ENCODE assay signal across 24 cellular contexts in genomic region chr5:89722538-89722937, GRCh38.
DNase-seq lines count a peak whose midpoint lies in the region; ATAC-seq and TF ChIP-seq lines count a peak whose summit lies in the region.
"Had no signal": no experiment of that assay in that cellular context is flagged by ENCODE, and none has a peak within 500 bp of the region (broad histone marks: within the 10 kb centered on the region; RNA-seq: fewer than 3 reads in every experiment).

No MANE protein-coding gene starts in this region.

- no peak overlapping the region for H3K4me3 Mint-ChIP-seq in WTC11
- H3K4me3 Mint-ChIP-seq in neural progenitor cell = no peak overlapping the region
- H3K4me3 Mint-ChIP-seq: B cell; CD8-positive, alpha-beta memory T cell had no signal

- H4K20me1 ChIP-seq in neural progenitor cell (ENCODE audit: low read depth) = no peaks in the 10 kb centered on the region

- DNase-seq in NCI-H82 (lab: John Stamatoyannopoulos, UW) (peak; percentile 80), WTC11 (ENCODE audit: low spot score) (no peak), neural progenitor cell (ENCODE audit: low spot score) (peak; percentile 12), HPDE6-E6E7 (ENCODE audit: extremely low spot score) (no peak), body of pancreas (no peak)
- DNase-seq: Calu3; CD8-positive, alpha-beta memory T cell; DMS79 treated with DMSO at 0.1 percent for 48 hours; GF-D8; Karpas-422; NCI-H1092 treated with DMSO at 0.1 percent for 48 hours; NCI-H1436; NCI-H2029; NCI-H526; NK-92 treated with Interleukin-12 subunit alpha and Interleukin-12 subunit beta, amount 100 ng/mL, for 24 hours; PC-9 had no signal

- no peaks in the 10 kb centered on the region for H3K36me3 Mint-ChIP-seq in WTC11
- H3K36me3 Mint-ChIP-seq in neural progenitor cell = no peaks in the 10 kb centered on the region

- no peak overlapping the region for H3K9ac ChIP-seq in neural progenitor cell

- WGBS in body of pancreas, 2 donors = 55 to 63% methylated on average over 4 of the region's 4 CpGs

- ATAC-seq in WTC11 = peak; percentile 39; the same call in 1 of the 2 replicates
- ATAC-seq in HG03045 (IDR thresholded peaks at IDR 0.05; ENCODE audit: unreplicated experiment) = no peak
- no peak for ATAC-seq in body of pancreas
- ATAC-seq: HCT116, HepG2, Right ventricle myocardium inferior had no signal

- no peaks in the 10 kb centered on the region for H3K36me3 ChIP-seq in neural progenitor cell
- H3K36me3 ChIP-seq in body of pancreas (replicated peaks in 1 of 2; ENCODE audit: insufficient read depth in 1 of 2, low read depth in 2 of 2) = no peaks in the 10 kb centered on the region
- H3K36me3 ChIP-seq: SJSA1 had no signal

- H3K27ac ChIP-seq in neural progenitor cell = no peak overlapping the region
- H3K27ac ChIP-seq in temporal lobe (ENCODE audit: low read depth, low read length) = peak overlapping the region; percentile 31
- H3K27ac ChIP-seq in body of pancreas = no peak overlapping the region
- H3K27ac ChIP-seq: C4-2B, PC-9, SJSA1 had no signal

- no peaks in the 10 kb centered on the region for H3K27me3 ChIP-seq in neural progenitor cell
- H3K27me3 ChIP-seq in body of pancreas = no peaks in the 10 kb centered on the region
- H3K27me3 ChIP-seq: SJSA1 had no signal

- H3K4me1 Mint-ChIP-seq in WTC11 (peaks cover 13% of the 10 kb centered on the region), neural progenitor cell (peaks cover 2% of the 10 kb centered on the region)
- H3K4me1 Mint-ChIP-seq: B cell; CD8-positive, alpha-beta memory T cell had no signal

- H3K4me1 ChIP-seq in neural progenitor cell (peaks cover 2% of the 10 kb centered on the region), body of pancreas (no peaks in the 10 kb centered on the region)
- H3K4me1 ChIP-seq: SJSA1 had no signal

- no peak overlapping the region for H2AFZ ChIP-seq in neural progenitor cell (replicated peaks)
- H2AFZ ChIP-seq: PC-9 had no signal

- H3K27ac Mint-ChIP-seq in WTC11 = no peak overlapping the region
- no peak overlapping the region for H3K27ac Mint-ChIP-seq in neural progenitor cell
- H3K27ac Mint-ChIP-seq: B cell; CD8-positive, alpha-beta memory T cell had no signal

- H3K9me3 ChIP-seq in neural progenitor cell (ENCODE audit: low read depth) = no peaks in the 10 kb centered on the region
- H3K9me3 ChIP-seq in body of pancreas = no peaks in the 10 kb centered on the region
- H3K9me3 ChIP-seq: SJSA1 had no signal

- TF ChIP-seq POLR2A in body of pancreas (IDR thresholded peaks at IDR 0.05) = no peak

- POLR2A ChIA-PET in WTC11 (lab: Charles Lee) = no interaction called here

- H3K27me3 Mint-ChIP-seq in WTC11 (ENCODE audit: low read depth) (no peaks in the 10 kb centered on the region), neural progenitor cell (ENCODE audit: insufficient read depth, low read depth) (peaks cover 2% of the 10 kb centered on the region)
- H3K27me3 Mint-ChIP-seq: B cell; CD8-positive, alpha-beta memory T cell had no signal

- CTCF ChIA-PET in WTC11 (lab: Charles Lee) = interaction anchor here (0.6 kb wide), 1 partner anchor 46 kb away, joined by 3 read pairs; no protein-coding TSS in a partner anchor

- TF ChIP-seq CTCF in WTC11 (IDR thresholded peaks at IDR 0.05) (no peak), neural progenitor cell (IDR thresholded peaks at IDR 0.05) (no peak), body of pancreas (IDR thresholded peaks at IDR 0.05) (no peak)

- H3K9me3 Mint-ChIP-seq in WTC11 (no peaks in the 10 kb centered on the region), neural progenitor cell (no peaks in the 10 kb centered on the region)

- H3K79me2 ChIP-seq in neural progenitor cell (ENCODE audit: low read depth) = no peaks in the 10 kb centered on the region

- intact Hi-C loops in body of pancreas (cut with DNase I) = no loop called here

- no peak overlapping the region for H3K4me3 ChIP-seq in neural progenitor cell
- H3K4me3 ChIP-seq in body of pancreas = no peak overlapping the region
- H3K4me3 ChIP-seq: PC-9, SJSA1 had no signal

- H3K4me2 ChIP-seq in neural progenitor cell = no peak overlapping the region
- H3K4me2 ChIP-seq: PC-9 had no signal

- H3F3A ChIP-seq in neural progenitor cell (ENCODE audit: low read depth) = no peaks in the 10 kb centered on the region

TF ChIP-seq in WTC11, 78 proteins besides CTCF, POLR2A, EP300 and RAD21:
- TF ChIP-seq FOXJ3 (CRISPR knock-in tag; IDR thresholded peaks at IDR 0.05; ENCODE audit: borderline replicate concordance) (no peak), CREB1 (CRISPR knock-in tag; IDR thresholded peaks at IDR 0.05) (no peak), ETV6 (CRISPR knock-in tag; IDR thresholded peaks at IDR 0.05) (no peak), E2F1 (CRISPR knock-in tag; IDR thresholded peaks at IDR 0.05) (no peak), ZNF263 (CRISPR knock-in tag; IDR thresholded peaks at IDR 0.05; ENCODE audit: low read depth) (no peak), ZBTB21 (CRISPR knock-in tag; IDR thresholded peaks at IDR 0.05; ENCODE audit: borderline replicate concordance) (no peak), USF2 (CRISPR knock-in tag; IDR thresholded peaks at IDR 0.05) (no peak), RORB (CRISPR knock-in tag; IDR thresholded peaks at IDR 0.05) (no peak), CBFB (CRISPR knock-in tag; IDR thresholded peaks at IDR 0.05; ENCODE audit: low read depth) (no peak), ZNF121 (CRISPR knock-in tag; IDR thresholded peaks at IDR 0.05) (no peak)

Comparison
In these comparisons a context has a peak if more than half of its experiments do, and no peak if none do; other contexts are left out.
1. DNase-seq: peak in NCI-H82 (single experiment) and neural progenitor cell (single experiment); none in WTC11 (single experiment), HPDE6-E6E7 (single experiment) and body of pancreas (0 of 4).